ENCODE assay signal across 8 cellular contexts in the genomic region with DNA sequence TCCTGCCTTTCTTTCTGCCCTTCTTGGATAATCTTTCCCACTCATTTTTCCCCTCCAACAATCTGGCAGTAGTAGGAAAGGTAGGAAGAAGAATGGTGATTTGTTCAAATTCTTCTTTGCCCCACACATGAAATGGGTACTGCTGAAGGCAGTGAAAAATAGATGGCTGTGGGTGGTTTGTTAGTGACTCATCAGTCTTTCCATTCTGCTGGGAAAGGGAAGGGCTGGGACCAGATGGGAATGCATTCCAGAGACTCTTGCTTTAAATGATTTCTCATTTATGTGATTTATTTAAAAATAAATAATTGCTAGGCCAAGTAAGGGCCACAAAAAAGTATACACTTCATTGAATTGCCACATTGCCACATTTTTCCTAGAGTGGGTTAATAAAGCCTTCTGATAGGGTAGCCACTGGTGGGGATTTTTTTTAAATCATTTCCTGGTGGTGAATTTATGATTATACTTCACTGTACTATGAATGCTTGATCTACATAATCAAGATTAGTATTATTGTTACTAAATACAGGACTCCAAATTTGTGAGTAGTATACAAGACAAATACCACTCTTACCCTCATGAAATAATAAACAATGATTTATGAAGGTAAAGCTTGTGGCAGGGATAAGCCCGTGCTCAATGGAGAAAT.
DNase-seq lines count a peak whose midpoint lies in the region; ATAC-seq and TF ChIP-seq lines count a peak whose summit lies in the region.

No MANE protein-coding gene starts in this region.

- no peak overlapping the region for H3K56ac ChIP-seq in H9 (ENCODE audit: insufficient read length, low read depth, low read length)

- TF ChIP-seq CTCF in HEK293 (tag by site-specific recombination; IDR thresholded peaks at IDR 0.05) = no peak
- TF ChIP-seq CTCF in ascending aorta (IDR thresholded peaks at IDR 0.05) = no peak
- TF ChIP-seq CTCF in right atrium auricular region (IDR thresholded peaks at IDR 0.05) = no peak
- TF ChIP-seq CTCF in smooth muscle cell (IDR thresholded peaks at IDR 0.05; ENCODE audit: borderline replicate concordance, insufficient read depth, poor library complexity, severe bottlenecking) = no peak
- TF ChIP-seq CTCF in H9 (conservative IDR thresholded peaks at IDR 0.05) = no peak
- TF ChIP-seq CTCF in gastrocnemius medialis (IDR thresholded peaks at IDR 0.05 in 4 of 5, conservative IDR thresholded peaks at IDR 0.05 in 1 of 5) = no peak

- H3T11ph ChIP-seq in H9 (ENCODE audit: low read length) = no peak overlapping the region

- no peak for TF ChIP-seq POLR2A in gastrocnemius medialis (IDR thresholded peaks at IDR 0.05)

- H3K9me3 ChIP-seq in HEK293 (ENCODE audit: control insufficient read depth, insufficient read depth, low read depth, low read length) (no peaks in the 10 kb centered on the region), ascending aorta (peaks cover 0 to 14% of the 10 kb centered on the region in 2 donors), right atrium auricular region (peaks cover 0 to 9% of the 10 kb centered on the region in 2 donors), smooth muscle cell (replicated peaks; ENCODE audit: low read depth) (no peaks in the 10 kb centered on the region), H9 (ENCODE audit: control insufficient read depth, low read depth, low read length) (peaks cover 6% of the 10 kb centered on the region), gastrocnemius medialis (no peaks in the 10 kb centered on the region)

- no peak overlapping the region for H2BK20ac ChIP-seq in H9 (ENCODE audit: low read depth, low read length, poor library complexity, severe bottlenecking)

- peaks cover 52% of the 10 kb centered on the region for H4K20me1 ChIP-seq in smooth muscle cell (ENCODE audit: low read depth)
- H4K20me1 ChIP-seq in H9 (ENCODE audit: control insufficient read depth, insufficient read depth, insufficient read length) = no peaks in the 10 kb centered on the region

- H3K9ac ChIP-seq in smooth muscle cell (ENCODE audit: low read depth) (no peak overlapping the region), H9 (ENCODE audit: extremely low read depth, insufficient read length, low read length) (no peak overlapping the region)

- no peak overlapping the region for H2BK5ac ChIP-seq in H9 (ENCODE audit: insufficient read length, low read length)

- no peak overlapping the region for H2BK12ac ChIP-seq in H9 (ENCODE audit: insufficient read length, low read depth, low read length)

- no peak overlapping the region for H3K14ac ChIP-seq in H9 (ENCODE audit: insufficient read depth, low read length)

- H2AFZ ChIP-seq in smooth muscle cell (ENCODE audit: low read depth) = no peak overlapping the region
- H2AFZ ChIP-seq in H9 (ENCODE audit: low read length) = no peak overlapping the region

- no peak overlapping the region for H4K8ac ChIP-seq in H9 (replicated peaks; ENCODE audit: insufficient read length, low read depth, low read length)

- 49% methylated on average over 1 of the region's 1 CpG for WGBS in smooth muscle cell (ENCODE audit: low lambda C conversion rate)
- WGBS in H9 (ENCODE audit: extremely low coverage, insufficient read length, low lambda C conversion rate) = no CpG with 5 or more reads among the region's 1 CpG

- H3K79me1 ChIP-seq in H9 (ENCODE audit: insufficient read depth, low read depth, low read length, poor library complexity, severe bottlenecking) = no peaks in the 10 kb centered on the region

- H3K36me3 Mint-ChIP-seq in H9 (ENCODE audit: insufficient read depth in 1 of 3, low read depth in 3 of 3) = peaks cover 0 to 12% (median 5%) of the 10 kb centered on the region in 3 experiments; a peak in 5 of 7 replicates
- H3K36me3 Mint-ChIP-seq in activated T-helper 17 cell treated with anti-CD3 and anti-CD28 coated beads, Interleukin-2, amount 50 U/mL, for 72 hours (ENCODE audit: low read depth) = no peaks in the 10 kb centered on the region

- intact Hi-C loops in ascending aorta (cut with DNase I) = loop anchor here (2.0 to 5.0 kb wide), 2 partner anchors 41 to 118 kb away; partner anchors contain the start of gene ZSWIM6
- intact Hi-C loops in gastrocnemius medialis (cut with DNase I; ENCODE audit: low total_unique reads) = no loop called here

- no peaks in the 10 kb centered on the region for H3F3A ChIP-seq in smooth muscle cell (ENCODE audit: low read depth)

- peaks cover 9% of the 10 kb centered on the region in 2 experiments for H3K4me1 Mint-ChIP-seq in H9
- H3K4me1 Mint-ChIP-seq in activated T-helper 17 cell treated with anti-CD3 and anti-CD28 coated beads, Interleukin-2, amount 50 U/mL, for 72 hours = peaks cover 6% of the 10 kb centered on the region

- DNase-seq in ascending aorta (ENCODE audit: low spot score in 2 of 2) (peak in 1 of 2 donors; percentile 65), right atrium auricular region (ENCODE audit: low spot score) (no peak), smooth muscle cell (lab: John Stamatoyannopoulos, UW; ENCODE audit: unreplicated experiment) (no peak), H9 (no peak), gastrocnemius medialis (no peak)

- CTCF ChIA-PET in HEK293 (lab: Yijun Ruan, JAX) = interaction anchor here (0.9 to 1.6 kb wide), 2 partner anchors 9 to 92 kb away, joined by 3 to 5 read pairs; no protein-coding TSS in a partner anchor

- POLR2A ChIA-PET in HEK293 (lab: Yijun Ruan, JAX) = interaction anchor here (0.9 to 1.2 kb wide), 2 partner anchors 13 to 119 kb away, joined by 3 to 4 read pairs; partner anchors contain the start of gene ZSWIM6

- H3K4me3 ChIP-seq in HEK293 (ENCODE audit: low read depth, low read length) (no peak overlapping the region), ascending aorta (no peak overlapping the region), right atrium auricular region (no peak overlapping the region), smooth muscle cell (no peak overlapping the region), gastrocnemius medialis (no peak overlapping the region)

- H3K36me3 ChIP-seq in HEK293 (ENCODE audit: control insufficient read depth in 2 of 2, insufficient read depth in 1 of 2, low read length in 2 of 2) (no peaks in the 10 kb centered on the region), ascending aorta (no peaks in the 10 kb centered on the region), right atrium auricular region (no peaks in the 10 kb centered on the region), smooth muscle cell (ENCODE audit: low read depth) (peaks cover 5% of the 10 kb centered on the region), gastrocnemius medialis (no peaks in the 10 kb centered on the region)

- no peak overlapping the region for H2BK15ac ChIP-seq in H9 (ENCODE audit: low read depth, low read length)

- no peak overlapping the region for H3K4ac ChIP-seq in H9 (ENCODE audit: low read depth, low read length)

- no peak overlapping the region; a peak in 1 of 7 replicates for H3K27ac Mint-ChIP-seq in H9
- no peak overlapping the region for H3K27ac Mint-ChIP-seq in activated T-helper 17 cell treated with anti-CD3 and anti-CD28 coated beads, Interleukin-2, amount 50 U/mL, for 72 hours

- peaks cover 0 to 12% of the 10 kb centered on the region in 2 experiments; a peak in 3 of 5 replicates for H3K9me3 Mint-ChIP-seq in H9
- H3K9me3 Mint-ChIP-seq in activated T-helper 17 cell treated with anti-CD3 and anti-CD28 coated beads, Interleukin-2, amount 50 U/mL, for 72 hours = peaks cover 6% of the 10 kb centered on the region

- H3K27me3 ChIP-seq in ascending aorta (no peaks in the 10 kb centered on the region), right atrium auricular region (no peaks in the 10 kb centered on the region), smooth muscle cell (ENCODE audit: low read depth) (no peaks in the 10 kb centered on the region), H9 (ENCODE audit: insufficient read depth, low read length) (no peaks in the 10 kb centered on the region), gastrocnemius medialis (no peaks in the 10 kb centered on the region)

- no peak overlapping the region for H4K91ac ChIP-seq in H9 (ENCODE audit: insufficient read length, low read depth, low read length)

- no peaks in the 10 kb centered on the region for H3K27me3 Mint-ChIP-seq in H9 (ENCODE audit: low read depth)
- H3K27me3 Mint-ChIP-seq in activated T-helper 17 cell treated with anti-CD3 and anti-CD28 coated beads, Interleukin-2, amount 50 U/mL, for 72 hours = no peaks in the 10 kb centered on the region

- H3K23ac ChIP-seq in H9 (ENCODE audit: insufficient read length, low read depth, low read length) = no peak overlapping the region

- peaks cover 92% of the 10 kb centered on the region for H3K79me2 ChIP-seq in smooth muscle cell (ENCODE audit: low read depth)
- no peaks in the 10 kb centered on the region; the same call in 1 of the 2 replicates for H3K79me2 ChIP-seq in H9 (ENCODE audit: insufficient read depth, low read length)

- no peak overlapping the region for H2BK120ac ChIP-seq in H9 (ENCODE audit: low read depth, low read length, poor library complexity, severe bottlenecking)

- H3K4me3 Mint-ChIP-seq in H9 = no peak overlapping the region
- H3K4me3 Mint-ChIP-seq in activated T-helper 17 cell treated with anti-CD3 and anti-CD28 coated beads, Interleukin-2, amount 50 U/mL, for 72 hours = no peak overlapping the region

- peak overlapping the region; percentile 75 for H3K4me2 ChIP-seq in smooth muscle cell
- no peak overlapping the region for H3K4me2 ChIP-seq in H9 (ENCODE audit: insufficient read depth, insufficient read length, low read length)

- in situ Hi-C loops in gastrocnemius medialis (cut with MboI; ENCODE audit: low sequenced_read_pairs in 4 of 4) = no loop called here

- H3K23me2 ChIP-seq in H9 (ENCODE audit: insufficient read length, low read depth, low read length, poor library complexity, severe bottlenecking) = no peaks in the 10 kb centered on the region

- H3K4me1 ChIP-seq in HEK293 (ENCODE audit: control insufficient read depth, insufficient read depth, low read length) (peaks cover 17% of the 10 kb centered on the region), ascending aorta (peaks cover 5 to 23% of the 10 kb centered on the region in 2 donors), right atrium auricular region (peaks cover 3 to 22% of the 10 kb centered on the region in 2 donors), smooth muscle cell (ENCODE audit: low read depth) (peaks cover 18% of the 10 kb centered on the region), H9 (ENCODE audit: insufficient read depth, low read length) (peaks cover 2% of the 10 kb centered on the region), gastrocnemius medialis (peaks cover 21 to 22% of the 10 kb centered on the region in 2 donors)

- no peak overlapping the region for H2AK5ac ChIP-seq in H9 (ENCODE audit: insufficient read length, low read length)

- H3K18ac ChIP-seq in H9 (ENCODE audit: insufficient read length, low read depth, low read length) = no peak overlapping the region

- H3K27ac ChIP-seq in HEK293 (ENCODE audit: extremely low read depth, low read depth, low read length) (no peak overlapping the region), ascending aorta (peak overlapping the region; percentile 70 to 84), right atrium auricular region (peak overlapping the region; percentile 49 to 53), smooth muscle cell (ENCODE audit: low read depth) (peak overlapping the region; percentile 81), H9 (ENCODE audit: insufficient read length, low read depth, low read length) (no peak overlapping the region), gastrocnemius medialis (peak overlapping the region in 1 of 4 donors; percentile 18)

- H4K5ac ChIP-seq in H9 (ENCODE audit: insufficient read length, low read depth, low read length) = no peak overlapping the region

- no peak for ATAC-seq in GM18909 (IDR thresholded peaks at IDR 0.05; ENCODE audit: poor library complexity, unreplicated experiment)
- no peak for ATAC-seq in gastrocnemius medialis
- ATAC-seq in activated T-helper 17 cell treated with anti-CD3 and anti-CD28 coated beads, Interleukin-2, amount 50 U/mL, for 72 hours (replicated peaks) = no peak

Comparison
In these comparisons a context has a peak if more than half of its experiments do, and no peak if none do; other contexts are left out.
1. H3K27ac ChIP-seq: peak in ascending aorta (2 of 2), right atrium auricular region (2 of 2) and smooth muscle cell (single experiment); none in HEK293 (single experiment) and H9 (single experiment).